Comparison of ENCODE assay signal across 5 cellular contexts in genomic region chr10:95916039-95916438, GRCh38. TPM values are rescaled to one million over a fixed set of nuclear protein-coding genes. Genes with fewer than 3 reads are reported as not detected.
"Had no signal": no experiment of that assay in that cellular context is flagged by ENCODE, and none has a peak within 500 bp of the region (broad histone marks: within the 10 kb centered on the region; RNA-seq: fewer than 3 reads in every experiment).

No MANE protein-coding gene starts in this region.

RNA-seq across cellular contexts. Expression of gene CC2D2B, which starts 8.3 kb away (rescaled TPM):
- total RNA-seq: activated naive CD4-positive, alpha-beta T cell treated with anti-CD3 and anti-CD28 coated beads for 36 hours; activated naive CD4-positive, alpha-beta T cell treated with anti-CD3 and anti-CD28 coated beads, Interleukin-2, amount 50 U/mL, for 72 hours; activated naive CD8-positive, alpha-beta T cell treated with anti-CD3 and anti-CD28 coated beads for 36 hours; activated T-cell treated with anti-CD3 and anti-CD28 coated beads, Interleukin-2, amount 50 U/mL, for 4 hours; bronchial epithelial cell had no signal
